ENCODE assay signal across 8 cellular contexts in the genomic region with DNA sequence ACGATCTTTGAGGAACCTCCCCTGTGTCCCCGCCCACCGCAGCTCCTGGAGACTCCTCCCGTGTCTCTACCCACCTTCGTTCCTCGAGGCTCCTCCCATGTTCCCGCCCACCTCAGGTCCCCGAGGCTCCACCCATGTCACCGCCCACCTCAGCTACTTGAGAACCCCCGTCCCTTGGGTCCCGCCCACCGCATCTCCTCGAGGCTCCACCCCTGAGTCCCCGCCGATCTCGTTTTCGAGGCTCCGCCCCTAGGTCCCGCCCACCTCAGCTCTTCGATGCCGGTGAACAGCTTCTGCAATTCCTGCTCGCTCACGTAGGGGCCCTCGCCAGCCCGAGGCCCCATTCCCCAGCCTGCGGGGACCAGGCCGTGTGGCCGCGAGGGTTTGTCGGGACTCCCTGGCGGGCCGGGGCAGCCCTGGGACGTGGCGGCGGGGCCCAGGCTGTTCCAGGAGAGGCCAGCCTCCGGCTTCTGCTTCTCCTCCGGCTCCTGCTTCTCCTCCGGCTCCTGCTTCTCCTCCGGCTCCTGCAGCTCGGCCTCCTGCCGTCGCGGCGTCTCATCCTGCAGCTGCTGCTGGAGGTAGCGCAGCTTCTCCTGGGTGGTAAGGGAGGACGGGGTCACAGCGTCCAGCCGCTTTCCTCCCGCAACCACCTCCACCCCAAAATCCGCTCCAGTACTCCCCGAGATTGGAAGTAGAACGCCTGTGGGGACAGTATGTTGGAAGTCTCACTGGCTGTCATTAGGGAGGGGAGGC. TPM values are rescaled to one million over a fixed set of nuclear protein-coding genes. Genes with fewer than 3 reads are reported as not detected.
DNase-seq lines count a peak whose midpoint lies in the region; ATAC-seq and TF ChIP-seq lines count a peak whose summit lies in the region.

No MANE protein-coding gene starts in this region.

- peak; percentile 37 for TF ChIP-seq CTCF in 22Rv1 (IDR thresholded peaks at IDR 0.05)

- H3K4me3 ChIP-seq in MG63 = no peak overlapping the region

- H3K9me3 ChIP-seq in MG63 = no peaks in the 10 kb centered on the region

- peak overlapping the region; percentile 74 for H3K27ac ChIP-seq in 22Rv1

- H3K36me3 ChIP-seq in MG63 = no peaks in the 10 kb centered on the region

- no peaks in the 10 kb centered on the region for H3K27me3 ChIP-seq in MG63

- ATAC-seq in left cardiac atrium (peak; percentile 49 to 75), HG02938 (IDR thresholded peaks at IDR 0.05; ENCODE audit: unreplicated experiment) (no peak)

- peak; percentile 28 for DNase-seq in MG63
- peak; percentile 55 for DNase-seq in activated T-cell treated with anti-CD3 and anti-CD28 coated beads, Interleukin-2, amount 50 U/mL, for 1 hour
- peak; percentile 70 for DNase-seq in left cardiac atrium
- peak; percentile 42 for DNase-seq in stimulated activated CD4-positive, alpha-beta T cell treated with anti-CD3 and anti-CD28 coated beads, Interleukin-4, amount 100 ng/mL, for 24 hours
- no peak for DNase-seq in DMS153 treated with DMSO at 0.1 percent for 48 hours (lab: John Stamatoyannopoulos, UW; ENCODE audit: unreplicated experiment)
- DNase-seq in NCI-H2081 treated with DMSO at 0.1 percent for 48 hours (lab: John Stamatoyannopoulos, UW) = no peak

- intact Hi-C loops in left cardiac atrium (cut with DNase I) = no loop called here

RNA-seq across cellular contexts. Expression of gene TSKS, which starts 16.7 kb away (rescaled TPM):
- total RNA-seq in MG63 (2014; rRNA removed; shearing (Covaris generic); ENCODE audit: low replicate concordance) = not detected in 2 replicates
- 1 to 10 TPM in 1 of 2 donors, under 1 TPM in 1; 0.76 to 1.1 TPM for total RNA-seq in left cardiac atrium

RNA-seq across cellular contexts. Expression of gene AP2A1, which starts 20.4 kb away (rescaled TPM):
- 83.8 and 115 TPM in 2 replicates for total RNA-seq in MG63 (2014; rRNA removed; shearing (Covaris generic); ENCODE audit: low replicate concordance)
- 10 to 100 TPM; 68.0 to 77.8 TPM for total RNA-seq in left cardiac atrium

RNA-seq across cellular contexts. Expression of gene CPT1C, which starts 55.5 kb away (rescaled TPM):
- not detected in 2 replicates for total RNA-seq in MG63 (2014; rRNA removed; shearing (Covaris generic); ENCODE audit: low replicate concordance)
- total RNA-seq in left cardiac atrium = 1 to 10 TPM; 4.7 to 5.1 TPM

RNA-seq across cellular contexts. Expression of gene ADM5, which starts 57.0 kb away (rescaled TPM):
- total RNA-seq in MG63 (2014; rRNA removed; shearing (Covaris generic); ENCODE audit: low replicate concordance) = 0.33 and 1.4 TPM in 2 replicates
- total RNA-seq in left cardiac atrium = 1 to 10 TPM; 1.1 to 1.2 TPM

Comparison
In these comparisons a context has a peak if more than half of its experiments do, and no peak if none do; other contexts are left out.
1. DNase-seq: peak in MG63 (single experiment), activated T-cell treated with anti-CD3 and anti-CD28 coated beads, Interleukin-2, amount 50 U/mL, for 1 hour (single experiment), left cardiac atrium (single experiment) and stimulated activated CD4-positive, alpha-beta T cell treated with anti-CD3 and anti-CD28 coated beads, Interleukin-4, amount 100 ng/mL, for 24 hours (single experiment); none in DMS153 treated with DMSO at 0.1 percent for 48 hours (single experiment) and NCI-H2081 treated with DMSO at 0.1 percent for 48 hours (single experiment).